In the genomic region with DNA sequence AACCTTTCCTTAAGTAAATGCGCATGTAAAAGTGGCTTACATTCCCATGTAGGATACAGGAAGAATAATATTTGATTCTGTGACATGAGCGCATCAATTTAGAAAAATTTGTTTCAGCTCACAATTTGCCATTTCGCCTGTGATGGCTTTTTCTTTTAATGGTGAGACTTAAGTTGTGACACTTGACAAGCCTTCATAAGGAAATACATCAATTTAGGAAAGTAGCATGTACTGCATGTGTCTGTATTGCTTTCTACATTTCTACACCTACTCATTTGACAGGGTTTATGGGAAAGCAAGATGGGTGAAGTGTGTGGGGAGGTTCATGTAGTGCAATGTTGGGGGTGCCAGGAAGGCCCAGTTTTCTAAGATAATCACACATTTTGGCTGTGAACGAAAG, we compare ENCODE assay signal across 15 cellular contexts. TPM values are rescaled to one million over a fixed set of nuclear protein-coding genes. Genes with fewer than 3 reads are reported as not detected.
DNase-seq lines count a peak whose midpoint lies in the region; ATAC-seq and TF ChIP-seq lines count a peak whose summit lies in the region.
"Had no signal": no experiment of that assay in that cellular context is flagged by ENCODE, and none has a peak within 500 bp of the region (broad histone marks: within the 10 kb centered on the region; RNA-seq: fewer than 3 reads in every experiment).

No MANE protein-coding gene starts in this region.

- no peaks in the 10 kb centered on the region for H3K4me1 ChIP-seq in lower lobe of right lung

- no peak overlapping the region for H3K4me3 ChIP-seq in lower lobe of right lung

- no peaks in the 10 kb centered on the region for H3K27me3 ChIP-seq in lower lobe of right lung (ENCODE audit: low read depth)

- H3K4me3 Mint-ChIP-seq in type B pancreatic cell = peak overlapping the region; percentile 61
- H3K4me3 Mint-ChIP-seq: CD14-positive monocyte; CD8-positive, alpha-beta T cell; H9 had no signal

- no peaks in the 10 kb centered on the region for H3K9me3 ChIP-seq in KOPT-K1 (ENCODE audit: insufficient read depth, low read length, poor library complexity, severe bottlenecking)
- H3K9me3 ChIP-seq in lower lobe of right lung = no peaks in the 10 kb centered on the region

- H3K27me3 Mint-ChIP-seq in type B pancreatic cell = no peaks in the 10 kb centered on the region

- H3K36me3 ChIP-seq in KOPT-K1 (ENCODE audit: insufficient read depth, low read length) (no peaks in the 10 kb centered on the region), lower lobe of right lung (no peaks in the 10 kb centered on the region)

- H3K27ac Mint-ChIP-seq in type B pancreatic cell = peak overlapping the region; percentile 98
- H3K27ac Mint-ChIP-seq: CD14-positive monocyte; CD8-positive, alpha-beta T cell had no signal

- DNase-seq in epithelial cell of prostate (ENCODE audit: low read depth, low spot score) (no peak), lower lobe of right lung (no peak), type B pancreatic cell (ENCODE audit: extremely low spot score, unreplicated experiment) (no peak), NOMO-1 (lab: John Stamatoyannopoulos, UW; ENCODE audit: unreplicated experiment in 2 of 2) (no peak), NCI-H2196 treated with DMSO at 0.1 percent for 48 hours (lab: John Stamatoyannopoulos, UW; ENCODE audit: unreplicated experiment) (no peak), NCI-H146 treated with DMSO at 0.1 percent for 48 hours (lab: John Stamatoyannopoulos, UW; ENCODE audit: unreplicated experiment) (no peak)
- DNase-seq: CD8-positive, alpha-beta T cell; COR-L47; DND-41; GDM1; GOT3; H9 had no signal

- H3K36me3 Mint-ChIP-seq in type B pancreatic cell = no peaks in the 10 kb centered on the region
- H3K36me3 Mint-ChIP-seq: CD14-positive monocyte; CD8-positive, alpha-beta T cell had no signal

- TF ChIP-seq CTCF in lower lobe of right lung (IDR thresholded peaks at IDR 0.05) (no peak), type B pancreatic cell (conservative IDR thresholded peaks at IDR 0.05) (no peak)

- peaks cover 8% of the 10 kb centered on the region for H3K9me3 Mint-ChIP-seq in type B pancreatic cell
- H3K9me3 Mint-ChIP-seq: CD8-positive, alpha-beta T cell had no signal

- H3K27ac ChIP-seq in KOPT-K1 (ENCODE audit: low read depth, low read length, poor library complexity, severe bottlenecking) = peak overlapping the region; percentile 52
- peak overlapping the region; percentile 99 for H3K27ac ChIP-seq in epithelial cell of prostate
- peak overlapping the region; percentile 70 for H3K27ac ChIP-seq in lower lobe of right lung

- intact Hi-C loops in lower lobe of right lung (cut with DNase I) = no loop called here

- ATAC-seq in lower lobe of right lung = no peak
- ATAC-seq: CD8-positive, alpha-beta T cell; HepG2 had no signal

- peaks cover 11% of the 10 kb centered on the region for H3K4me1 Mint-ChIP-seq in type B pancreatic cell (ENCODE audit: unreplicated experiment)

RNA-seq across cellular contexts. Expression of a gene that starts 12.1 kb away (rescaled TPM):
- total RNA-seq in lower lobe of right lung (54.8 TPM), type B pancreatic cell (ENCODE audit: low replicate concordance) (102 and 382 TPM in 2 replicates)
- total RNA-seq: CD8-positive, alpha-beta T cell; H9; HepG2 had no signal
